Comparison of ENCODE assay signal across 9 cellular contexts in the genomic region with DNA sequence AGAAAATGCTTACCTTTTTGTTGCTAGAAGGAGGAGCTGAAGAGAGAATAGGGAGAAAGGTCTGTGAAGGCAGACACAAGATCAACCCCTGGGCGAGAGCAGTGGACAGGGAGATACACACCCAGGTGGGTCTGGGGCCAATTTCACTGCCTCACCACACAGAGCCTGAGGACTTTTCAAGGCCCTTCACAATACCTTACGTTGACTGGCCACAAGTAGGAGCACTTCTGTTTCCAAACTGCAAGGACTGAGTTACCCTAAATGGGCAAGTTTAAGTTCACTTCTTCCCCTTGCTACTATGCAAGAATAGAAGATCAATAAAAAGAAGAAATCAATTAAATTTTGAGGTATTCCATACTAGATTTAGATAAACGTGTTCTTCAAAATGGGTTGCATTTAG.
DNase-seq lines count a peak whose midpoint lies in the region; ATAC-seq and TF ChIP-seq lines count a peak whose summit lies in the region.
"Had no signal": no experiment of that assay in that cellular context is flagged by ENCODE, and none has a peak within 500 bp of the region (broad histone marks: within the 10 kb centered on the region; RNA-seq: fewer than 3 reads in every experiment).

No MANE protein-coding gene starts in this region.

- no peaks in the 10 kb centered on the region for H3K9me3 ChIP-seq in liver (ENCODE audit: control insufficient read depth in 4 of 4, low read length in 3 of 4)

- H3K4me3 ChIP-seq in astrocyte of the spinal cord (ENCODE audit: low read depth, low read length) (no peak overlapping the region), liver (ENCODE audit: low read depth in 1 of 3, low read length in 3 of 3) (no peak overlapping the region)
- H3K4me3 ChIP-seq: SK-N-MC had no signal

- DNase-seq in AG20443 (ENCODE audit: low spot score) = peak; percentile 40
- peak; percentile 41 for DNase-seq in GM13976 (ENCODE audit: low spot score)
- DNase-seq in NAMALWA (ENCODE audit: low spot score) = peak; percentile 63
- peak; percentile 50 for DNase-seq in astrocyte of the spinal cord (ENCODE audit: low read depth, low spot score)
- no peak for DNase-seq in HuH-7.5 (ENCODE audit: low spot score)
- no peak for DNase-seq in stimulated activated CD4-positive, alpha-beta T cell treated with anti-CD3 and anti-CD28 coated beads, Interleukin-4, amount 100 ng/mL, for 24 hours

- H3K9ac ChIP-seq in liver (ENCODE audit: low read depth in 1 of 2, low read length in 2 of 2) = no peak overlapping the region

- ATAC-seq in HG02588 (IDR thresholded peaks at IDR 0.05; ENCODE audit: unreplicated experiment) = peak; percentile 62

- TF ChIP-seq RAD21 in liver (IDR thresholded peaks at IDR 0.05) = peak; percentile 38 to 71

- 46% methylated on average over 3 of the region's 3 CpGs for WGBS in liver

- no peaks in the 10 kb centered on the region for H3K4me1 ChIP-seq in liver (ENCODE audit: control insufficient read depth in 4 of 4, insufficient read depth in 4 of 4, low read length in 3 of 4)

- H3K36me3 ChIP-seq in liver (ENCODE audit: control insufficient read depth in 4 of 4, insufficient read depth in 3 of 4, low read depth in 1 of 4, low read length in 3 of 4) = no peaks in the 10 kb centered on the region

- no peak overlapping the region for H3K27ac ChIP-seq in liver (ENCODE audit: low read depth in 1 of 2, low read length in 2 of 2)
- H3K27ac ChIP-seq: SK-N-MC had no signal

- peak; percentile 59 for TF ChIP-seq CTCF in GM13976 (IDR thresholded peaks at IDR 0.05; ENCODE audit: borderline replicate concordance, control extremely low read depth, extremely low read depth, insufficient read depth, missing control alignments)
- peak; percentile 75 for TF ChIP-seq CTCF in astrocyte of the spinal cord (IDR thresholded peaks at IDR 0.05; ENCODE audit: low read depth, low read length)
- peak; percentile 6 for TF ChIP-seq CTCF in liver (IDR thresholded peaks at IDR 0.05; ENCODE audit: low read depth, low read length, missing input control)

- in situ Hi-C loops in GM13976 (cut with MboI; ENCODE audit: low sequenced_read_pairs, unreplicated experiment) = no loop called here
- in situ Hi-C loops in astrocyte of the spinal cord (cut with HindIII; ENCODE audit: low sequenced_read_pairs) = no loop called here

- no peaks in the 10 kb centered on the region for H3K27me3 ChIP-seq in liver (ENCODE audit: control insufficient read depth in 4 of 4, insufficient read depth in 4 of 4, low read length in 3 of 4)

TF ChIP-seq in liver, 16 proteins besides CTCF, POLR2A, EP300 and RAD21:
- TF ChIP-seq ZBTB33 (IDR thresholded peaks at IDR 0.05) (no peak), JUND (IDR thresholded peaks at IDR 0.05) (no peak), HNF4G (IDR thresholded peaks at IDR 0.05) (no peak), YY1 (IDR thresholded peaks at IDR 0.05) (no peak), FOXA1 (IDR thresholded peaks at IDR 0.05) (no peak), GABPA (IDR thresholded peaks at IDR 0.05 in 1 of 2, conservative IDR thresholded peaks at IDR 0.05 in 1 of 2) (no peak), SP1 (IDR thresholded peaks at IDR 0.05) (no peak), NR2F2 (IDR thresholded peaks at IDR 0.05) (no peak), MAX (IDR thresholded peaks at IDR 0.05) (no peak), EGR1 (IDR thresholded peaks at IDR 0.05; ENCODE audit: low read depth in 2 of 2) (no peak)
- TF ChIP-seq, protein P1, sequence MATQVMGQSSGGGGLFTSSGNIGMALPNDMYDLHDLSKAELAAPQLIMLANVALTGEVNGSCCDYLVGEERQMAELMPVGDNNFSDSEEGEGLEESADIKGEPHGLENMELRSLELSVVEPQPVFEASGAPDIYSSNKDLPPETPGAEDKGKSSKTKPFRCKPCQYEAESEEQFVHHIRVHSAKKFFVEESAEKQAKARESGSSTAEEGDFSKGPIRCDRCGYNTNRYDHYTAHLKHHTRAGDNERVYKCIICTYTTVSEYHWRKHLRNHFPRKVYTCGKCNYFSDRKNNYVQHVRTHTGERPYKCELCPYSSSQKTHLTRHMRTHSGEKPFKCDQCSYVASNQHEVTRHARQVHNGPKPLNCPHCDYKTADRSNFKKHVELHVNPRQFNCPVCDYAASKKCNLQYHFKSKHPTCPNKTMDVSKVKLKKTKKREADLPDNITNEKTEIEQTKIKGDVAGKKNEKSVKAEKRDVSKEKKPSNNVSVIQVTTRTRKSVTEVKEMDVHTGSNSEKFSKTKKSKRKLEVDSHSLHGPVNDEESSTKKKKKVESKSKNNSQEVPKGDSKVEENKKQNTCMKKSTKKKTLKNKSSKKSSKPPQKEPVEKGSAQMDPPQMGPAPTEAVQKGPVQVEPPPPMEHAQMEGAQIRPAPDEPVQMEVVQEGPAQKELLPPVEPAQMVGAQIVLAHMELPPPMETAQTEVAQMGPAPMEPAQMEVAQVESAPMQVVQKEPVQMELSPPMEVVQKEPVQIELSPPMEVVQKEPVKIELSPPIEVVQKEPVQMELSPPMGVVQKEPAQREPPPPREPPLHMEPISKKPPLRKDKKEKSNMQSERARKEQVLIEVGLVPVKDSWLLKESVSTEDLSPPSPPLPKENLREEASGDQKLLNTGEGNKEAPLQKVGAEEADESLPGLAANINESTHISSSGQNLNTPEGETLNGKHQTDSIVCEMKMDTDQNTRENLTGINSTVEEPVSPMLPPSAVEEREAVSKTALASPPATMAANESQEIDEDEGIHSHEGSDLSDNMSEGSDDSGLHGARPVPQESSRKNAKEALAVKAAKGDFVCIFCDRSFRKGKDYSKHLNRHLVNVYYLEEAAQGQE (IDR thresholded peaks at IDR 0.05) = no peak

Comparison
In these comparisons a context has a peak if more than half of its experiments do, and no peak if none do; other contexts are left out.
1. DNase-seq: peak in AG20443 (single experiment), GM13976 (single experiment), NAMALWA (single experiment) and astrocyte of the spinal cord (single experiment); none in HuH-7.5 (single experiment) and stimulated activated CD4-positive, alpha-beta T cell treated with anti-CD3 and anti-CD28 coated beads, Interleukin-4, amount 100 ng/mL, for 24 hours (single experiment).
2. CTCF ChIP-seq: peak in every context shown above with its lines; median percentile 75 in astrocyte of the spinal cord; 59 in GM13976; 6 in liver.